In genomic region chr7:76281706-76282343, GRCh38 we compare ENCODE assay signal across 9 cellular contexts. TPM values are rescaled to one million over a fixed set of nuclear protein-coding genes. Genes with fewer than 3 reads are reported as not detected.
DNase-seq lines count a peak whose midpoint lies in the region; ATAC-seq and TF ChIP-seq lines count a peak whose summit lies in the region.
"Had no signal": no experiment of that assay in that cellular context is flagged by ENCODE, and none has a peak within 500 bp of the region (broad histone marks: within the 10 kb centered on the region; RNA-seq: fewer than 3 reads in every experiment).

No MANE protein-coding gene starts in this region.

- no peak for ATAC-seq in naive thymus-derived CD8-positive, alpha-beta T cell
- ATAC-seq in GM21447 (IDR thresholded peaks at IDR 0.05; ENCODE audit: unreplicated experiment), result no peak
- ATAC-seq in HG03469 (IDR thresholded peaks at IDR 0.05; ENCODE audit: unreplicated experiment), result no peak

- no peaks in the 10 kb centered on the region for H3K36me3 Mint-ChIP-seq in IgD-negative memory B cell
- peaks cover 0 to 10% (median 0%) of the 10 kb centered on the region in 3 donors for H3K36me3 Mint-ChIP-seq in naive thymus-derived CD8-positive, alpha-beta T cell

- peaks cover 4 to 8% (median 8%) of the 10 kb centered on the region in 3 donors for H3K4me1 Mint-ChIP-seq in IgD-negative memory B cell
- H3K4me1 Mint-ChIP-seq in naive thymus-derived CD8-positive, alpha-beta T cell, result peaks cover 8 to 17% (median 14%) of the 10 kb centered on the region in 4 donors

- peaks cover 23% of the 10 kb centered on the region for H3K27me3 ChIP-seq in ACC112 (ENCODE audit: insufficient read depth, low read length)

- no peak for TF ChIP-seq CTCF in coronary artery (IDR thresholded peaks at IDR 0.05)

- no peaks in the 10 kb centered on the region for H3K79me2 ChIP-seq in ACC112 (ENCODE audit: control insufficient read depth, insufficient read depth, low read length, unreplicated experiment)

- DNase-seq in coronary artery (ENCODE audit: low spot score), result no peak
- no peak for DNase-seq in naive thymus-derived CD8-positive, alpha-beta T cell
- no peak for DNase-seq in SW480 (ENCODE audit: low spot score)
- DNase-seq in DMS153 treated with DMSO at 0.1 percent for 48 hours (lab: John Stamatoyannopoulos, UW; ENCODE audit: unreplicated experiment), result no peak
- DNase-seq: GDM1 had no signal

- peaks cover 28% of the 10 kb centered on the region for H3K27me3 Mint-ChIP-seq in IgD-negative memory B cell
- peaks cover 25 to 56% (median 35%) of the 10 kb centered on the region in 5 donors for H3K27me3 Mint-ChIP-seq in naive thymus-derived CD8-positive, alpha-beta T cell

- peak overlapping the region in 3 of 4 donors; percentile 58 to 90 (median 83) for H3K4me3 Mint-ChIP-seq in IgD-negative memory B cell
- peak overlapping the region; percentile 41 to 88 (median 70) for H3K4me3 Mint-ChIP-seq in naive thymus-derived CD8-positive, alpha-beta T cell

- POLR2A ChIA-PET in naive thymus-derived CD8-positive, alpha-beta T cell (lab: Charles Lee), result interaction anchor here (0.6 to 0.7 kb wide), 2 partner anchors 17 to 23 kb away, joined by 3 to 4 read pairs; no protein-coding TSS in a partner anchor

- H3K36me3 ChIP-seq in ACC112 (ENCODE audit: insufficient read depth, low read length), result no peaks in the 10 kb centered on the region

- H3K27ac ChIP-seq in ACC112 (ENCODE audit: low read depth, low read length) (no peak overlapping the region), coronary artery (peak overlapping the region in 1 of 2 donors; percentile 67)

- H3K4me3 ChIP-seq in ACC112 (ENCODE audit: low read depth, low read length) (peak overlapping the region; percentile 70), coronary artery (peak overlapping the region; percentile 84)

- no peak overlapping the region for H2AFZ ChIP-seq in ACC112 (ENCODE audit: low read length, unreplicated experiment)

- H3K27ac Mint-ChIP-seq in IgD-negative memory B cell, result no peak overlapping the region
- peak overlapping the region in 1 of 10 donors; percentile 65 for H3K27ac Mint-ChIP-seq in naive thymus-derived CD8-positive, alpha-beta T cell

- H3K4me1 ChIP-seq in ACC112 (ENCODE audit: control insufficient read depth, insufficient read depth, low read length, unreplicated experiment), result no peaks in the 10 kb centered on the region

- H3K9me3 Mint-ChIP-seq in IgD-negative memory B cell, result peaks cover 0 to 2% (median 0%) of the 10 kb centered on the region in 3 donors
- no peaks in the 10 kb centered on the region for H3K9me3 Mint-ChIP-seq in naive thymus-derived CD8-positive, alpha-beta T cell

RNA-seq across cellular contexts. Expression of gene HSPB1, which starts 20.6 kb away (rescaled TPM):
- polyA plus RNA-seq in IgD-negative memory B cell, result 76.4 TPM
- total RNA-seq in naive thymus-derived CD8-positive, alpha-beta T cell, result 10 to 100 TPM; 48.5 to 49.4 TPM
- 100 to 1,000 TPM in 2 of 3 donors, 10 to 100 TPM in 1; 96.4 to 128 (median 125) TPM for polyA plus RNA-seq in naive thymus-derived CD8-positive, alpha-beta T cell
